Comparison of ENCODE assay signal across 1 cellular context in the genomic region with DNA sequence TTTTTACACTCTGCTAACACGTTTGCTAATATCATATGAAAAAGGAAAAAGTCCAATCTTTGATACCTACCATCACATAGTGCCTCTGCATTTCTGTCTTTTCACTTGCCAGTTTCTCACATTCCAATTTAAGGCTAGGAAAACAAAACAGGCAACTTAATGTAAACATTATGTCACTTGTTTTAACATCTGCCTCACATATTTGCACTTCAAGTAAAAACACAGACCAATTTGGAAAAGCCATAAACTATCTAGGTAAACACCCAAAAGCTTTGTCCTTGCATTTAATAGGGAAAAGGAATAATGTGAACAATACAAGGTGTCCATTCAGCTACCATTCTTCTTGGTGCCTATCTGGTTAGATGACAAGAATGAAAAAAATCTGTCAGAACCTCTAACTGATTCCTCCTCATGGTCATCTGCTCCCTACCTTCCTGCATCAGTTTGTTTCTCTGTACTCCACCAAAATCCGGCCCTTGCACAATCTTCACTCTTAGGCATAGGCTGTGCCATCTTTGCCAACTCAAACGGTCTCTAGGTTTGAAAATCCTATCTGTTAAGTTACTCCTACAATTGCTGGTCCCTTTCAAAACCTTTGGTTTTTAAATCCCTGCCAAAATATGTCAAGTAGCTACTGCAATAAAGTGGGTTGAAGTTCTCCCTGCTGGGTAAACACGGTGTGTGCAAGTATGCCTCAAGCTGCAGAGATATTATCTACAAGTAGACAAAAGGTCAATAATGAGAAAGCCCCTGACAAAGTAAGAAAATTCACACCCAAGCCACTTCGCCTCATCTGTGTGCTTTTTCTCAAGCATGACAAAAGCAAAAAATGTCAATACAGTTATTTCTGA.
A peak's percentile ranks its signal among the peaks of the same experiment; 100 is the strongest.
TF ChIP-seq lines count a peak whose summit lies in the region.

No MANE protein-coding gene starts in this region.

TF ChIP-seq in HepG2, 621 proteins besides CTCF, POLR2A, EP300 and RAD21 (continued from another document and continues in another):
- TF ChIP-seq, protein P1, sequence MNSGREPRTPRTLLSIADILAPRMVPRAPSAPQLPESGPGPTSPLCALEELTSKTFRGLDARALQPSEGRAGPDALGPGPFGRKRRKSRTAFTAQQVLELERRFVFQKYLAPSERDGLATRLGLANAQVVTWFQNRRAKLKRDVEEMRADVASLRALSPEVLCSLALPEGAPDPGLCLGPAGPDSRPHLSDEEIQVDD (CRISPR knock-in tag; IDR thresholded peaks at IDR 0.05; ENCODE audit: borderline replicate concordance) = no peak
- TF ChIP-seq ZKSCAN8 (CRISPR knock-in tag; IDR thresholded peaks at IDR 0.05; ENCODE audit: borderline replicate concordance) (no peak), ZNF446 (CRISPR knock-in tag; IDR thresholded peaks at IDR 0.05) (no peak), NONO (IDR thresholded peaks at IDR 0.05) (no peak), NONO (CRISPR knock-in tag; conservative IDR thresholded peaks at IDR 0.05) (no peak; the same call in 1 of the 2 replicates), TCF7L2 (IDR thresholded peaks at IDR 0.05; ENCODE audit: low read depth, low read length) (no peak), ZNF30 (CRISPR knock-in tag; IDR thresholded peaks at IDR 0.05) (no peak), MEIS2 (CRISPR knock-in tag; IDR thresholded peaks at IDR 0.05) (no peak), RCOR2 (CRISPR knock-in tag; IDR thresholded peaks at IDR 0.05) (no peak), RFX5 (IDR thresholded peaks at IDR 0.05; ENCODE audit: low read depth, low read length) (no peak), ZNF510 (CRISPR knock-in tag; IDR thresholded peaks at IDR 0.05; ENCODE audit: low read depth) (no peak), HNRNPK (IDR thresholded peaks at IDR 0.05; ENCODE audit: low read depth, low read length, poor library complexity, severe bottlenecking) (no peak), ARID2 (CRISPR knock-in tag; IDR thresholded peaks at IDR 0.05; ENCODE audit: borderline replicate concordance) (no peak), ZMYM4 (CRISPR knock-in tag; IDR thresholded peaks at IDR 0.05) (no peak), NR2F2 (IDR thresholded peaks at IDR 0.05; ENCODE audit: borderline replicate concordance, low read depth) (peak; percentile 16; the same call in 1 of the 2 replicates), MYC (CRISPR knock-in tag; IDR thresholded peaks at IDR 0.05; ENCODE audit: borderline replicate concordance) (no peak), SMARCE1 (IDR thresholded peaks at IDR 0.05; ENCODE audit: borderline replicate concordance) (no peak), NFYB (CRISPR knock-in tag; IDR thresholded peaks at IDR 0.05) (no peak), JUN (CRISPR knock-in tag; IDR thresholded peaks at IDR 0.05) (no peak), ZNF430 (CRISPR knock-in tag; IDR thresholded peaks at IDR 0.05) (no peak), ZNF781 (CRISPR knock-in tag; IDR thresholded peaks at IDR 0.05; ENCODE audit: borderline replicate concordance, not compliant biosample characterization) (no peak)
- TF ChIP-seq, protein P2, sequence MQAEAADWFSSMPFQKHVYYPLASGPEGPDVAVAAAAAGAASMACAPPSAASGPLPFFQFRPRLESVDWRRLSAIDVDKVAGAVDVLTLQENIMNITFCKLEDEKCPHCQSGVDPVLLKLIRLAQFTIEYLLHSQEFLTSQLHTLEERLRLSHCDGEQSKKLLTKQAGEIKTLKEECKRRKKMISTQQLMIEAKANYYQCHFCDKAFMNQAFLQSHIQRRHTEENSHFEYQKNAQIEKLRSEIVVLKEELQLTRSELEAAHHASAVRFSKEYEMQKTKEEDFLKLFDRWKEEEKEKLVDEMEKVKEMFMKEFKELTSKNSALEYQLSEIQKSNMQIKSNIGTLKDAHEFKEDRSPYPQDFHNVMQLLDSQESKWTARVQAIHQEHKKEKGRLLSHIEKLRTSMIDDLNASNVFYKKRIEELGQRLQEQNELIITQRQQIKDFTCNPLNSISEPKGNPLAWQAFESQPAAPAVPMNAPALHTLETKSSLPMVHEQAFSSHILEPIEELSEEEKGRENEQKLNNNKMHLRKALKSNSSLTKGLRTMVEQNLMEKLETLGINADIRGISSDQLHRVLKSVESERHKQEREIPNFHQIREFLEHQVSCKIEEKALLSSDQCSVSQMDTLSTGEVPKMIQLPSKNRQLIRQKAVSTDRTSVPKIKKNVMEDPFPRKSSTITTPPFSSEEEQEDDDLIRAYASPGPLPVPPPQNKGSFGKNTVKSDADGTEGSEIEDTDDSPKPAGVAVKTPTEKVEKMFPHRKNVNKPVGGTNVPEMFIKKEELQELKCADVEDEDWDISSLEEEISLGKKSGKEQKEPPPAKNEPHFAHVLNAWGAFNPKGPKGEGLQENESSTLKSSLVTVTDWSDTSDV (CRISPR knock-in tag; IDR thresholded peaks at IDR 0.05) = no peak
- TF ChIP-seq, protein P3, sequence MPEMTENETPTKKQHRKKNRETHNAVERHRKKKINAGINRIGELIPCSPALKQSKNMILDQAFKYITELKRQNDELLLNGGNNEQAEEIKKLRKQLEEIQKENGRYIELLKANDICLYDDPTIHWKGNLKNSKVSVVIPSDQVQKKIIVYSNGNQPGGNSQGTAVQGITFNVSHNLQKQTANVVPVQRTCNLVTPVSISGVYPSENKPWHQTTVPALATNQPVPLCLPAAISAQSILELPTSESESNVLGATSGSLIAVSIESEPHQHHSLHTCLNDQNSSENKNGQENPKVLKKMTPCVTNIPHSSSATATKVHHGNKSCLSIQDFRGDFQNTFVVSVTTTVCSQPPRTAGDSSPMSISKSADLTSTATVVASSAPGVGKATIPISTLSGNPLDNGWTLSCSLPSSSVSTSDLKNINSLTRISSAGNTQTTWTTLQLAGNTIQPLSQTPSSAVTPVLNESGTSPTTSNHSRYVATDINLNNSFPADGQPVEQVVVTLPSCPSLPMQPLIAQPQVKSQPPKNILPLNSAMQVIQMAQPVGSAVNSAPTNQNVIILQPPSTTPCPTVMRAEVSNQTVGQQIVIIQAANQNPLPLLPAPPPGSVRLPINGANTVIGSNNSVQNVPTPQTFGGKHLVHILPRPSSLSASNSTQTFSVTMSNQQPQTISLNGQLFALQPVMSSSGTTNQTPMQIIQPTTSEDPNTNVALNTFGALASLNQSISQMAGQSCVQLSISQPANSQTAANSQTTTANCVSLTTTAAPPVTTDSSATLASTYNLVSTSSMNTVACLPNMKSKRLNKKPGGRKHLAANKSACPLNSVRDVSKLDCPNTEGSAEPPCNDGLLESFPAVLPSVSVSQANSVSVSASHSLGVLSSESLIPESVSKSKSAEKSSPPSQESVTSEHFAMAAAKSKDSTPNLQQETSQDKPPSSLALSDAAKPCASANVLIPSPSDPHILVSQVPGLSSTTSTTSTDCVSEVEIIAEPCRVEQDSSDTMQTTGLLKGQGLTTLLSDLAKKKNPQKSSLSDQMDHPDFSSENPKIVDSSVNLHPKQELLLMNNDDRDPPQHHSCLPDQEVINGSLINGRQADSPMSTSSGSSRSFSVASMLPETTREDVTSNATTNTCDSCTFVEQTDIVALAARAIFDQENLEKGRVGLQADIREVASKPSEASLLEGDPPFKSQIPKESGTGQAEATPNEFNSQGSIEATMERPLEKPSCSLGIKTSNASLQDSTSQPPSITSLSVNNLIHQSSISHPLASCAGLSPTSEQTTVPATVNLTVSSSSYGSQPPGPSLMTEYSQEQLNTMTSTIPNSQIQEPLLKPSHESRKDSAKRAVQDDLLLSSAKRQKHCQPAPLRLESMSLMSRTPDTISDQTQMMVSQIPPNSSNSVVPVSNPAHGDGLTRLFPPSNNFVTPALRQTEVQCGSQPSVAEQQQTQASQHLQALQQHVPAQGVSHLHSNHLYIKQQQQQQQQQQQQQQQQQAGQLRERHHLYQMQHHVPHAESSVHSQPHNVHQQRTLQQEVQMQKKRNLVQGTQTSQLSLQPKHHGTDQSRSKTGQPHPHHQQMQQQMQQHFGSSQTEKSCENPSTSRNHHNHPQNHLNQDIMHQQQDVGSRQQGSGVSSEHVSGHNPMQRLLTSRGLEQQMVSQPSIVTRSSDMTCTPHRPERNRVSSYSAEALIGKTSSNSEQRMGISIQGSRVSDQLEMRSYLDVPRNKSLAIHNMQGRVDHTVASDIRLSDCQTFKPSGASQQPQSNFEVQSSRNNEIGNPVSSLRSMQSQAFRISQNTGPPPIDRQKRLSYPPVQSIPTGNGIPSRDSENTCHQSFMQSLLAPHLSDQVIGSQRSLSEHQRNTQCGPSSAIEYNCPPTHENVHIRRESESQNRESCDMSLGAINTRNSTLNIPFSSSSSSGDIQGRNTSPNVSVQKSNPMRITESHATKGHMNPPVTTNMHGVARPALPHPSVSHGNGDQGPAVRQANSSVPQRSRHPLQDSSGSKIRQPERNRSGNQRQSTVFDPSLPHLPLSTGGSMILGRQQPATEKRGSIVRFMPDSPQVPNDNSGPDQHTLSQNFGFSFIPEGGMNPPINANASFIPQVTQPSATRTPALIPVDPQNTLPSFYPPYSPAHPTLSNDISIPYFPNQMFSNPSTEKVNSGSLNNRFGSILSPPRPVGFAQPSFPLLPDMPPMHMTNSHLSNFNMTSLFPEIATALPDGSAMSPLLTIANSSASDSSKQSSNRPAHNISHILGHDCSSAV (CRISPR knock-in tag; IDR thresholded peaks at IDR 0.05; ENCODE audit: borderline replicate concordance) = no peak
- TF ChIP-seq, protein P4, sequence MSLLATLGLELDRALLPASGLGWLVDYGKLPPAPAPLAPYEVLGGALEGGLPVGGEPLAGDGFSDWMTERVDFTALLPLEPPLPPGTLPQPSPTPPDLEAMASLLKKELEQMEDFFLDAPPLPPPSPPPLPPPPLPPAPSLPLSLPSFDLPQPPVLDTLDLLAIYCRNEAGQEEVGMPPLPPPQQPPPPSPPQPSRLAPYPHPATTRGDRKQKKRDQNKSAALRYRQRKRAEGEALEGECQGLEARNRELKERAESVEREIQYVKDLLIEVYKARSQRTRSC (CRISPR knock-in tag; IDR thresholded peaks at IDR 0.05; ENCODE audit: low read depth) = no peak
- TF ChIP-seq, protein P5, sequence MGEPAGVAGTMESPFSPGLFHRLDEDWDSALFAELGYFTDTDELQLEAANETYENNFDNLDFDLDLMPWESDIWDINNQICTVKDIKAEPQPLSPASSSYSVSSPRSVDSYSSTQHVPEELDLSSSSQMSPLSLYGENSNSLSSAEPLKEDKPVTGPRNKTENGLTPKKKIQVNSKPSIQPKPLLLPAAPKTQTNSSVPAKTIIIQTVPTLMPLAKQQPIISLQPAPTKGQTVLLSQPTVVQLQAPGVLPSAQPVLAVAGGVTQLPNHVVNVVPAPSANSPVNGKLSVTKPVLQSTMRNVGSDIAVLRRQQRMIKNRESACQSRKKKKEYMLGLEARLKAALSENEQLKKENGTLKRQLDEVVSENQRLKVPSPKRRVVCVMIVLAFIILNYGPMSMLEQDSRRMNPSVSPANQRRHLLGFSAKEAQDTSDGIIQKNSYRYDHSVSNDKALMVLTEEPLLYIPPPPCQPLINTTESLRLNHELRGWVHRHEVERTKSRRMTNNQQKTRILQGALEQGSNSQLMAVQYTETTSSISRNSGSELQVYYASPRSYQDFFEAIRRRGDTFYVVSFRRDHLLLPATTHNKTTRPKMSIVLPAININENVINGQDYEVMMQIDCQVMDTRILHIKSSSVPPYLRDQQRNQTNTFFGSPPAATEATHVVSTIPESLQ (CRISPR knock-in tag; conservative IDR thresholded peaks at IDR 0.05) = no peak
- TF ChIP-seq, protein P6, sequence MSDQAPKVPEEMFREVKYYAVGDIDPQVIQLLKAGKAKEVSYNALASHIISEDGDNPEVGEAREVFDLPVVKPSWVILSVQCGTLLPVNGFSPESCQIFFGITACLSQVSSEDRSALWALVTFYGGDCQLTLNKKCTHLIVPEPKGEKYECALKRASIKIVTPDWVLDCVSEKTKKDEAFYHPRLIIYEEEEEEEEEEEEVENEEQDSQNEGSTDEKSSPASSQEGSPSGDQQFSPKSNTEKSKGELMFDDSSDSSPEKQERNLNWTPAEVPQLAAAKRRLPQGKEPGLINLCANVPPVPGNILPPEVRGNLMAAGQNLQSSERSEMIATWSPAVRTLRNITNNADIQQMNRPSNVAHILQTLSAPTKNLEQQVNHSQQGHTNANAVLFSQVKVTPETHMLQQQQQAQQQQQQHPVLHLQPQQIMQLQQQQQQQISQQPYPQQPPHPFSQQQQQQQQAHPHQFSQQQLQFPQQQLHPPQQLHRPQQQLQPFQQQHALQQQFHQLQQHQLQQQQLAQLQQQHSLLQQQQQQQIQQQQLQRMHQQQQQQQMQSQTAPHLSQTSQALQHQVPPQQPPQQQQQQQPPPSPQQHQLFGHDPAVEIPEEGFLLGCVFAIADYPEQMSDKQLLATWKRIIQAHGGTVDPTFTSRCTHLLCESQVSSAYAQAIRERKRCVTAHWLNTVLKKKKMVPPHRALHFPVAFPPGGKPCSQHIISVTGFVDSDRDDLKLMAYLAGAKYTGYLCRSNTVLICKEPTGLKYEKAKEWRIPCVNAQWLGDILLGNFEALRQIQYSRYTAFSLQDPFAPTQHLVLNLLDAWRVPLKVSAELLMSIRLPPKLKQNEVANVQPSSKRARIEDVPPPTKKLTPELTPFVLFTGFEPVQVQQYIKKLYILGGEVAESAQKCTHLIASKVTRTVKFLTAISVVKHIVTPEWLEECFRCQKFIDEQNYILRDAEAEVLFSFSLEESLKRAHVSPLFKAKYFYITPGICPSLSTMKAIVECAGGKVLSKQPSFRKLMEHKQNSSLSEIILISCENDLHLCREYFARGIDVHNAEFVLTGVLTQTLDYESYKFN (CRISPR knock-in tag; conservative IDR thresholded peaks at IDR 0.05) = no peak
- TF ChIP-seq, protein P7, sequence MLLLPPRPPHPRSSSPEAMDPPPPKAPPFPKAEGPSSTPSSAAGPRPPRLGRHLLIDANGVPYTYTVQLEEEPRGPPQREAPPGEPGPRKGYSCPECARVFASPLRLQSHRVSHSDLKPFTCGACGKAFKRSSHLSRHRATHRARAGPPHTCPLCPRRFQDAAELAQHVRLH (CRISPR knock-in tag; IDR thresholded peaks at IDR 0.05; ENCODE audit: borderline replicate concordance, low read depth) = no peak
- TF ChIP-seq, protein P8, sequence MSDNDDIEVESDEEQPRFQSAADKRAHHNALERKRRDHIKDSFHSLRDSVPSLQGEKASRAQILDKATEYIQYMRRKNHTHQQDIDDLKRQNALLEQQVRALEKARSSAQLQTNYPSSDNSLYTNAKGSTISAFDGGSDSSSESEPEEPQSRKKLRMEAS (IDR thresholded peaks at IDR 0.05) = no peak
